ENCODE assay signal across 1 cellular context in the genomic region with DNA sequence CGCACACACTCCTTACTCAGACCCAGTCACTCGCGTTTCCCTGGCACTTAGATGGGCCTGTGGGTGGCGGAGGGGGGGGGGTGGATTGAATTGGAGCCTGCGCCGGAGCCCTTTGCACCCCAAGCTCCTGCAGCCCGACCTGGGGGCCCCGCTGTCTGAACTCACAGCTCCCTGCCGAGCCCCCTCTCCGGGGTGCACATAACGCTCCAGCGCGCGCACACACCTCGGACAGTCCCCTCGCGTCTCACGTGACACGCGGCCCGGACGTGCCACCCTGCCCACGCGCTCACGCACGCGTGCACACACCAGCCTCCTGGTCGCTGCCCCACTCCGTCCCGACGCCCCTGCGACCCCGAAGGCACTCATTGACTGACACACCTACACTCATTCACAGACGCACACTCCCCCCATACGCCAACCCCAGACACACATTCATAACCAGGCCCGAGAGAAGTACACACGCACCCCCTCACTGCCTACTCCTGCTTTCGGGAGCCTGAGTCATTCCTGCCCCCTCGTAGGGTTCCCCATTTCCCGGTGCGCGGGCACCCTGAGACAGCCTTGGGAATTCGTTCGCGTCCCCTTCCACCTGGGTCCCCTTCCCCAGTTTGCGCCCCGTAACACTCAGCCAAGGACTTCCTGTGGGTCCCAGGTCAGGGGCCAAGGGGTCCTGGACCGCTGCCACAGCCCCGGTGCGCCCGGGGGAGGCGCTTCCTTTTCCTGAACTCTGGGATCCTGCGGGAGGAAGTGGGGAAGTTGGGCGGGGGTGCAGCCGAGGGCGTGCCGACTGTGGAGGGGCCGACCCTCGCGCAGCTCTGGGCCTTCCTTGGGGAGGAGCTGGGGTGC.
A peak's percentile ranks its signal among the peaks of the same experiment; 100 is the strongest.
TF ChIP-seq lines count a peak whose summit lies in the region.

No MANE protein-coding gene starts in this region.

TF ChIP-seq in K562, 482 proteins besides CTCF, POLR2A, EP300 and RAD21 (continued from another document):
- TF ChIP-seq, protein P1, sequence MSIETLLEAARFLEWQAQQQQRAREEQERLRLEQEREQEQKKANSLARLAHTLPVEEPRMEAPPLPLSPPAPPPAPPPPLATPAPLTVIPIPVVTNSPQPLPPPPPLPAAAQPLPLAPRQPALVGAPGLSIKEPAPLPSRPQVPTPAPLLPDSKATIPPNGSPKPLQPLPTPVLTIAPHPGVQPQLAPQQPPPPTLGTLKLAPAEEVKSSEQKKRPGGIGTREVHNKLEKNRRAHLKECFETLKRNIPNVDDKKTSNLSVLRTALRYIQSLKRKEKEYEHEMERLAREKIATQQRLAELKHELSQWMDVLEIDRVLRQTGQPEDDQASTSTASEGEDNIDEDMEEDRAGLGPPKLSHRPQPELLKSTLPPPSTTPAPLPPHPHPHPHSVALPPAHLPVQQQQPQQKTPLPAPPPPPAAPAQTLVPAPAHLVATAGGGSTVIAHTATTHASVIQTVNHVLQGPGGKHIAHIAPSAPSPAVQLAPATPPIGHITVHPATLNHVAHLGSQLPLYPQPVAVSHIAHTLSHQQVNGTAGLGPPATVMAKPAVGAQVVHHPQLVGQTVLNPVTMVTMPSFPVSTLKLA (conservative IDR thresholded peaks at IDR 0.05): peak in 1 of 2 experiments; percentile 25; a peak in 1 of 4 replicates
- TF ChIP-seq ZNF707 (CRISPR knock-in tag; conservative IDR thresholded peaks at IDR 0.05): no peak
- no peak for TF ChIP-seq PTRF (tag; IDR thresholded peaks at IDR 0.05)
- 0 out of 2 replicates have a peak, but pooled peaks have one; percentile 34 for TF ChIP-seq SMARCE1 (IDR thresholded peaks at IDR 0.05)
- 0 out of 2 replicates have a peak, but pooled peaks have one; percentile 40 for TF ChIP-seq FOXK1 (CRISPR knock-in tag; IDR thresholded peaks at IDR 0.05; ENCODE audit: borderline replicate concordance)
- TF ChIP-seq NFIC (IDR thresholded peaks at IDR 0.05): peak; percentile 47; the same call in 1 of the 2 replicates
- TF ChIP-seq MYC (IDR thresholded peaks at IDR 0.05; ENCODE audit: low read depth, low read length): peak; percentile 10; the same call in 1 of the 2 replicates
- no peak for TF ChIP-seq MYC (CRISPR knock-in tag; IDR thresholded peaks at IDR 0.05; ENCODE audit: borderline replicate concordance, low read depth)
- peak; percentile 85 for TF ChIP-seq USF1 (CRISPR knock-in tag; IDR thresholded peaks at IDR 0.05)
- TF ChIP-seq ZNF232 (CRISPR knock-in tag; IDR thresholded peaks at IDR 0.05): 0 out of 2 replicates have a peak, but pooled peaks have one; percentile 13
- TF ChIP-seq, protein P2, sequence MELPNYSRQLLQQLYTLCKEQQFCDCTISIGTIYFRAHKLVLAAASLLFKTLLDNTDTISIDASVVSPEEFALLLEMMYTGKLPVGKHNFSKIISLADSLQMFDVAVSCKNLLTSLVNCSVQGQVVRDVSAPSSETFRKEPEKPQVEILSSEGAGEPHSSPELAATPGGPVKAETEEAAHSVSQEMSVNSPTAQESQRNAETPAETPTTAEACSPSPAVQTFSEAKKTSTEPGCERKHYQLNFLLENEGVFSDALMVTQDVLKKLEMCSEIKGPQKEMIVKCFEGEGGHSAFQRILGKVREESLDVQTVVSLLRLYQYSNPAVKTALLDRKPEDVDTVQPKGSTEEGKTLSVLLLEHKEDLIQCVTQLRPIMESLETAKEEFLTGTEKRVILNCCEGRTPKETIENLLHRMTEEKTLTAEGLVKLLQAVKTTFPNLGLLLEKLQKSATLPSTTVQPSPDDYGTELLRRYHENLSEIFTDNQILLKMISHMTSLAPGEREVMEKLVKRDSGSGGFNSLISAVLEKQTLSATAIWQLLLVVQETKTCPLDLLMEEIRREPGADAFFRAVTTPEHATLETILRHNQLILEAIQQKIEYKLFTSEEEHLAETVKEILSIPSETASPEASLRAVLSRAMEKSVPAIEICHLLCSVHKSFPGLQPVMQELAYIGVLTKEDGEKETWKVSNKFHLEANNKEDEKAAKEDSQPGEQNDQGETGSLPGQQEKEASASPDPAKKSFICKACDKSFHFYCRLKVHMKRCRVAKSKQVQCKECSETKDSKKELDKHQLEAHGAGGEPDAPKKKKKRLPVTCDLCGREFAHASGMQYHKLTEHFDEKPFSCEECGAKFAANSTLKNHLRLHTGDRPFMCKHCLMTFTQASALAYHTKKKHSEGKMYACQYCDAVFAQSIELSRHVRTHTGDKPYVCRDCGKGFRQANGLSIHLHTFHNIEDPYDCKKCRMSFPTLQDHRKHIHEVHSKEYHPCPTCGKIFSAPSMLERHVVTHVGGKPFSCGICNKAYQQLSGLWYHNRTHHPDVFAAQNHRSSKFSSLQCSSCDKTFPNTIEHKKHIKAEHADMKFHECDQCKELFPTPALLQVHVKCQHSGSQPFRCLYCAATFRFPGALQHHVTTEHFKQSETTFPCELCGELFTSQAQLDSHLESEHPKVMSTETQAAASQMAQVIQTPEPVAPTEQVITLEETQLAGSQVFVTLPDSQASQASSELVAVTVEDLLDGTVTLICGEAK (IDR thresholded peaks at IDR 0.05): peak; percentile 32; the same call in 1 of the 2 replicates
- TF ChIP-seq, protein P2 (CRISPR knock-in tag; IDR thresholded peaks at IDR 0.05): no peak
- TF ChIP-seq CREM (IDR thresholded peaks at IDR 0.05; ENCODE audit: low read depth): no peak
- no peak for TF ChIP-seq SNIP1 (IDR thresholded peaks at IDR 0.05; ENCODE audit: low read depth)
- TF ChIP-seq HNRNPK (IDR thresholded peaks at IDR 0.05; ENCODE audit: low read depth, low read length, poor library complexity, severe bottlenecking): no peak
- TF ChIP-seq FOXA1 (IDR thresholded peaks at IDR 0.05; ENCODE audit: borderline replicate concordance): no peak
- no peak for TF ChIP-seq JUN (IDR thresholded peaks at IDR 0.05; ENCODE audit: borderline replicate concordance, low read depth, low read length)
- no peak for TF ChIP-seq JUN (CRISPR knock-in tag; IDR thresholded peaks at IDR 0.05; ENCODE audit: borderline replicate concordance)
- TF ChIP-seq RBM14 (IDR thresholded peaks at IDR 0.05; ENCODE audit: borderline replicate concordance, insufficient read depth, low read depth, low read length): no peak
- peak; percentile 47 for TF ChIP-seq CXXC5 (CRISPR knock-in tag; IDR thresholded peaks at IDR 0.05)
- TF ChIP-seq CBFA2T2 (conservative IDR thresholded peaks at IDR 0.05): 0 out of 2 replicates have a peak, but pooled peaks have one; percentile 5
- peak in 1 of 2 experiments; percentile 71; a peak in 2 of 4 replicates for TF ChIP-seq HDAC1 (IDR thresholded peaks at IDR 0.05)
- TF ChIP-seq HNRNPUL1 (IDR thresholded peaks at IDR 0.05; ENCODE audit: low read length): no peak
- TF ChIP-seq ZNF311 (CRISPR knock-in tag; IDR thresholded peaks at IDR 0.05): no peak
- TF ChIP-seq FOXK2 (conservative IDR thresholded peaks at IDR 0.05 in 1 of 2, IDR thresholded peaks at IDR 0.05 in 1 of 2; ENCODE audit: low read depth in 2 of 2): peak in 1 of 2 experiments; percentile 28; a peak in 1 of 4 replicates
- TF ChIP-seq, protein P3, sequence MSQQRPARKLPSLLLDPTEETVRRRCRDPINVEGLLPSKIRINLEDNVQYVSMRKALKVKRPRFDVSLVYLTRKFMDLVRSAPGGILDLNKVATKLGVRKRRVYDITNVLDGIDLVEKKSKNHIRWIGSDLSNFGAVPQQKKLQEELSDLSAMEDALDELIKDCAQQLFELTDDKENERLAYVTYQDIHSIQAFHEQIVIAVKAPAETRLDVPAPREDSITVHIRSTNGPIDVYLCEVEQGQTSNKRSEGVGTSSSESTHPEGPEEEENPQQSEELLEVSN (IDR thresholded peaks at IDR 0.05; ENCODE audit: borderline replicate concordance in 1 of 2, extremely low read depth in 1 of 2, insufficient read depth in 1 of 2, insufficient read length in 1 of 2, low read depth in 1 of 2, low read length in 1 of 2, poor library complexity in 1 of 2, severe bottlenecking in 1 of 2): peak; percentile 55 to 75
- TF ChIP-seq EGR1 (conservative IDR thresholded peaks at IDR 0.05): peak; percentile 78
- no peak for TF ChIP-seq SIRT6 (IDR thresholded peaks at IDR 0.05; ENCODE audit: low read depth, low read length)
- TF ChIP-seq, protein P4, sequence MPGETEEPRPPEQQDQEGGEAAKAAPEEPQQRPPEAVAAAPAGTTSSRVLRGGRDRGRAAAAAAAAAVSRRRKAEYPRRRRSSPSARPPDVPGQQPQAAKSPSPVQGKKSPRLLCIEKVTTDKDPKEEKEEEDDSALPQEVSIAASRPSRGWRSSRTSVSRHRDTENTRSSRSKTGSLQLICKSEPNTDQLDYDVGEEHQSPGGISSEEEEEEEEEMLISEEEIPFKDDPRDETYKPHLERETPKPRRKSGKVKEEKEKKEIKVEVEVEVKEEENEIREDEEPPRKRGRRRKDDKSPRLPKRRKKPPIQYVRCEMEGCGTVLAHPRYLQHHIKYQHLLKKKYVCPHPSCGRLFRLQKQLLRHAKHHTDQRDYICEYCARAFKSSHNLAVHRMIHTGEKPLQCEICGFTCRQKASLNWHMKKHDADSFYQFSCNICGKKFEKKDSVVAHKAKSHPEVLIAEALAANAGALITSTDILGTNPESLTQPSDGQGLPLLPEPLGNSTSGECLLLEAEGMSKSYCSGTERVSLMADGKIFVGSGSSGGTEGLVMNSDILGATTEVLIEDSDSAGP (CRISPR knock-in tag; IDR thresholded peaks at IDR 0.05): no peak
- TF ChIP-seq TAF9B (IDR thresholded peaks at IDR 0.05; ENCODE audit: partially characterized antibody): no peak
- no peak for TF ChIP-seq CHD1 (IDR thresholded peaks at IDR 0.05; ENCODE audit: low read length)
- no peak for TF ChIP-seq ZNF41 (CRISPR knock-in tag; conservative IDR thresholded peaks at IDR 0.05)
- TF ChIP-seq PKNOX1 (IDR thresholded peaks at IDR 0.05): 0 out of 2 replicates have a peak, but pooled peaks have one; percentile 5
- TF ChIP-seq LCOR (CRISPR knock-in tag; IDR thresholded peaks at IDR 0.05): no peak
- TF ChIP-seq FUS (optimal IDR thresholded peaks at IDR 0.05; ENCODE audit: low read depth, low read length): no peak
- no peak for TF ChIP-seq ZNF384 (IDR thresholded peaks at IDR 0.05; ENCODE audit: low read depth, low read length)
- no peak for TF ChIP-seq PTBP1 (IDR thresholded peaks at IDR 0.05; ENCODE audit: low read depth, low read length)
